8 cellular contexts compared by ENCODE assay signal in the genomic region with DNA sequence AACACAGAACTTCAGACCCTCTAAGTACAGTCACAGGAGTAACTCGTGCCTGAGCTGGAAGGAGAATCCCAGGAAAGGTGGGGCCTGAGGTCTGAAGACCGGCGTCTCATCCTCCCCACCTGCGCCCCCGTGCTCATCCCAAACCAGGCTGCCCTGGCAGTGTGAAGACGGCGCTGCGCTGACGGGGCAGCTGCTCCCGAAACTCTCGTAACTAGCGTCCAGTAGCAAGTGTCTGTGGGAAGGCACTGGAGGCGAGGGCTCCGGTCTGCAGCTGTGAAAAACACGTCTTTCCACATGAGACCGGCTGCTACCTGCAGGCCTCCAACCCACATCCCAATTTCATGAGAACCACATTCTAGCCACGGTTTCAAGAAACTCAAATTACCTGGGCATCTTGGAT.
"Had no signal": no experiment of that assay in that cellular context is flagged by ENCODE, and none has a peak within 500 bp of the region (broad histone marks: within the 10 kb centered on the region; RNA-seq: fewer than 3 reads in every experiment).

No MANE protein-coding gene starts in this region.

- H3K4me3 ChIP-seq: GM12878 had no signal

- DNase-seq: GDM1, GF-D8 had no signal

- FAIRE-seq: G401.6, GM12878, GM12891, GM12892, GM18507, GM19239 had no signal

- ATAC-seq: GM12878 had no signal
